Comparison of ENCODE assay signal across 29 cellular contexts in genomic region chr11:134742956-134743808, GRCh38.
DNase-seq lines count a peak whose midpoint lies in the region; ATAC-seq, FAIRE-seq and TF ChIP-seq lines count a peak whose summit lies in the region.
"Had no signal": no experiment of that assay in that cellular context is flagged by ENCODE, and none has a peak within 500 bp of the region (broad histone marks: within the 10 kb centered on the region; RNA-seq: fewer than 3 reads in every experiment).

No MANE protein-coding gene starts in this region.

- 34% methylated on average over 12 of the region's 12 CpGs for WGBS in SK-N-SH (ENCODE audit: low lambda C conversion rate)

- H3K4me1 ChIP-seq in SK-N-SH (ENCODE audit: control insufficient read depth in 1 of 2, insufficient read depth in 2 of 2, low read depth in 1 of 2, low read length in 1 of 2) (no peaks in the 10 kb centered on the region), astrocyte (ENCODE audit: insufficient read depth, low read length) (peaks cover 7% of the 10 kb centered on the region)
- H3K4me1 ChIP-seq: SJCRH30 had no signal

- H3K4me1 Mint-ChIP-seq in astrocyte (ENCODE audit: low read depth, unreplicated experiment): peaks cover 17% of the 10 kb centered on the region
- H3K4me1 Mint-ChIP-seq in osteocyte (ENCODE audit: unreplicated experiment): no peaks in the 10 kb centered on the region
- H3K4me1 Mint-ChIP-seq: IgD-negative memory B cell, WTC11 had no signal

- CTCF ChIA-PET in SK-N-SH (lab: Yijun Ruan, JAX): no interaction called here

- TF ChIP-seq CTCF in SK-N-SH (IDR thresholded peaks at IDR 0.05) (no peak), astrocyte (IDR thresholded peaks at IDR 0.05; ENCODE audit: insufficient read depth, low read depth, low read length) (no peak), osteocyte (IDR thresholded peaks at IDR 0.05) (no peak)

- H3K9me2 ChIP-seq in SK-N-SH: no peaks in the 10 kb centered on the region

- H4K20me1 ChIP-seq in SK-N-SH (ENCODE audit: insufficient read depth) (no peaks in the 10 kb centered on the region), astrocyte (ENCODE audit: insufficient read depth, low read length) (no peaks in the 10 kb centered on the region)

- H3K27me3 Mint-ChIP-seq in astrocyte (ENCODE audit: low read depth, unreplicated experiment) (no peaks in the 10 kb centered on the region), osteocyte (ENCODE audit: unreplicated experiment) (no peaks in the 10 kb centered on the region)

- ATAC-seq in SK-N-SH treated with all-trans-retinoic acid at 6 μM for 48 hours: no peak
- ATAC-seq: WTC11 had no signal

- H3K9me3 Mint-ChIP-seq in astrocyte (ENCODE audit: unreplicated experiment) (peaks cover 6% of the 10 kb centered on the region), osteocyte (ENCODE audit: unreplicated experiment) (peaks cover 11% of the 10 kb centered on the region)
- H3K9me3 Mint-ChIP-seq: T-helper 2 cell treated with Interferon-gamma antibody and Interleukin-4, amounts not matched to agents 5 μg/mL and 100 μg/mL, for 36 hours had no signal

- H3K9ac ChIP-seq in SK-N-SH: no peak overlapping the region
- H3K9ac ChIP-seq in astrocyte (ENCODE audit: low read length): no peak overlapping the region

- no peak overlapping the region for H2AFZ ChIP-seq in SK-N-SH (ENCODE audit: low read depth)
- H2AFZ ChIP-seq in astrocyte (ENCODE audit: low read depth, low read length): no peak overlapping the region

- FAIRE-seq in astrocyte (lab: Jason Lieb, UNC): no peak
- FAIRE-seq: RCC 7860 had no signal

- H3K27ac ChIP-seq in SK-N-SH (ENCODE audit: low read depth in 2 of 2, low read length in 1 of 2) (no peak overlapping the region), astrocyte (ENCODE audit: low read depth, low read length) (no peak overlapping the region)
- H3K27ac ChIP-seq: 22Rv1, dorsolateral prefrontal cortex, ovary, right atrium auricular region, SJCRH30, upper lobe of left lung had no signal

- no peak for TF ChIP-seq EP300 in SK-N-SH (IDR thresholded peaks at IDR 0.05; ENCODE audit: borderline replicate concordance in 1 of 2, low read depth in 1 of 2, low read length in 1 of 2)

- H3K36me3 Mint-ChIP-seq in astrocyte (ENCODE audit: low read depth, unreplicated experiment) (no peaks in the 10 kb centered on the region), osteocyte (ENCODE audit: unreplicated experiment) (no peaks in the 10 kb centered on the region)
- H3K36me3 Mint-ChIP-seq: IgD-negative memory B cell had no signal

- no peaks in the 10 kb centered on the region for H3K36me3 ChIP-seq in SK-N-SH (replicated peaks in 1 of 2; ENCODE audit: control insufficient read depth in 1 of 2, insufficient read depth in 2 of 2, low read length in 1 of 2)
- no peaks in the 10 kb centered on the region for H3K36me3 ChIP-seq in astrocyte (ENCODE audit: insufficient read depth, low read length)
- H3K36me3 ChIP-seq: ovary, right atrium auricular region, SJCRH30, upper lobe of left lung had no signal

- POLR2A ChIA-PET in SK-N-SH (lab: Yijun Ruan, JAX): no interaction called here

- H3K9me3 ChIP-seq in SK-N-SH: no peaks in the 10 kb centered on the region; the same call in 1 of the 2 replicates
- peaks cover 3% of the 10 kb centered on the region for H3K9me3 ChIP-seq in astrocyte (ENCODE audit: insufficient read depth, low read depth, low read length)
- H3K9me3 ChIP-seq: ovary, SJCRH30, upper lobe of left lung had no signal

- H3K4me2 ChIP-seq in SK-N-SH: no peak overlapping the region
- H3K4me2 ChIP-seq in astrocyte (ENCODE audit: low read length): peak overlapping the region; percentile 49

- H3K79me2 ChIP-seq in SK-N-SH (ENCODE audit: insufficient read depth) (no peaks in the 10 kb centered on the region), astrocyte (ENCODE audit: insufficient read depth, low read length) (no peaks in the 10 kb centered on the region)

- H3K4me3 ChIP-seq in SK-N-SH (ENCODE audit: low read depth in 2 of 2, low read length in 1 of 2) (no peak overlapping the region), astrocyte (ENCODE audit: insufficient read depth, low read depth, low read length) (no peak overlapping the region)
- H3K4me3 ChIP-seq: dorsolateral prefrontal cortex, lung, ovary, right atrium auricular region, SJCRH30, upper lobe of left lung had no signal

- H3K4me3 Mint-ChIP-seq in astrocyte (ENCODE audit: unreplicated experiment) (no peak overlapping the region), osteocyte (ENCODE audit: unreplicated experiment) (no peak overlapping the region)
- H3K4me3 Mint-ChIP-seq: IgD-negative memory B cell; T-helper 2 cell treated with Interferon-gamma antibody and Interleukin-4, amounts not matched to agents 5 μg/mL and 100 μg/mL, for 36 hours; WTC11 had no signal

- H3F3A ChIP-seq in SK-N-SH (replicated peaks; ENCODE audit: insufficient read depth): no peaks in the 10 kb centered on the region

- H3K27ac Mint-ChIP-seq in astrocyte (ENCODE audit: unreplicated experiment): peak overlapping the region; percentile 23
- peak overlapping the region; percentile 12 for H3K27ac Mint-ChIP-seq in osteocyte (ENCODE audit: unreplicated experiment)
- H3K27ac Mint-ChIP-seq: IgD-negative memory B cell; T-helper 2 cell treated with Interferon-gamma antibody and Interleukin-4, amounts not matched to agents 5 μg/mL and 100 μg/mL, for 36 hours; WTC11 had no signal

- H3K27me3 ChIP-seq in SK-N-SH (ENCODE audit: insufficient read depth): no peaks in the 10 kb centered on the region
- H3K27me3 ChIP-seq in astrocyte (ENCODE audit: insufficient read depth, low read length): no peaks in the 10 kb centered on the region
- H3K27me3 ChIP-seq: ovary, right atrium auricular region, SJCRH30, upper lobe of left lung had no signal

- DNase-seq in SK-N-SH: no peak
- no peak for DNase-seq in astrocyte (ENCODE audit: low read depth)
- DNase-seq in left kidney (ENCODE audit: low read depth, low spot score): peak; percentile 38
- DNase-seq in osteocyte (ENCODE audit: extremely low spot score, unreplicated experiment): no peak
- DNase-seq in NCI-H2029 treated with DMSO at 0.1 percent for 48 hours (lab: John Stamatoyannopoulos, UW): no peak
- no peak for DNase-seq in NCI-H524 (lab: John Stamatoyannopoulos, UW)
- DNase-seq in activated T-cell treated with anti-CD3 and anti-CD28 coated beads, Interleukin-2, amount 50 U/mL, for 1 hour: no peak
- DNase-seq: activated CD8-positive, alpha-beta memory T cell treated with anti-CD3 and anti-CD28 coated beads, Interleukin-2, amount 50 U/mL, for 48 hours; activated gamma-delta T cell treated with Interleukin-2 at 50 U/mL for 16 hours; AML-193; amniotic stem cell; Calu3; caudate nucleus; dorsolateral prefrontal cortex; NCI-H1436; NCI-H524 treated with DMSO at 0.1 percent for 48 hours; ovary; SJCRH30; stimulated activated CD4-positive, alpha-beta T cell treated with anti-CD3 and anti-CD28 coated beads, Interleukin-15, amount 100 ng/mL, for 24 hours; stimulated activated CD8-positive, alpha-beta memory T cell treated with anti-CD3 and anti-CD28 coated beads, Interleukin-4, amount 100 ng/mL, for 48 hours; upper lobe of left lung had no signal

- TF ChIP-seq RAD21 in SK-N-SH (IDR thresholded peaks at IDR 0.05; ENCODE audit: low read length): no peak

TF ChIP-seq in SK-N-SH treated with all-trans-retinoic acid at 6 μM for 48 hours, 23 proteins besides CTCF, POLR2A, EP300 and RAD21 (continues in another document):
- TF ChIP-seq TSHZ2 (CRISPR knock-in tag; IDR thresholded peaks at IDR 0.05): no peak
- peak; percentile 10; the same call in 1 of the 2 replicates for TF ChIP-seq ISL1 (CRISPR knock-in tag; IDR thresholded peaks at IDR 0.05)

TF ChIP-seq in SK-N-SH, 30 proteins besides CTCF, POLR2A, EP300 and RAD21:
- TF ChIP-seq FOXM1 (IDR thresholded peaks at IDR 0.05; ENCODE audit: low read depth) (no peak), FOSL2 (IDR thresholded peaks at IDR 0.05; ENCODE audit: borderline replicate concordance, low read depth) (no peak), RFX5 (IDR thresholded peaks at IDR 0.05; ENCODE audit: low read length) (no peak), SMC3 (IDR thresholded peaks at IDR 0.05; ENCODE audit: low read depth, low read length) (no peak), CHD2 (IDR thresholded peaks at IDR 0.05; ENCODE audit: low read length, partially characterized antibody) (no peak), POLR2AphosphoS5 (IDR thresholded peaks at IDR 0.05; ENCODE audit: low read depth, low read length) (no peak)
